Comparison of ENCODE assay signal across 8 cellular contexts in genomic region chr1:9413877-9414213, GRCh38.
A peak's percentile ranks its signal among the peaks of the same experiment; 100 is the strongest.
DNase-seq lines count a peak whose midpoint lies in the region; ATAC-seq and TF ChIP-seq lines count a peak whose summit lies in the region.

No MANE protein-coding gene starts in this region.

- TF ChIP-seq CTCF in astrocyte of the cerebellum (IDR thresholded peaks at IDR 0.05; ENCODE audit: low read depth, low read length, missing control alignments) (no peak), mesothelial cell of epicardium (IDR thresholded peaks at IDR 0.05; ENCODE audit: unreplicated experiment) (no peak)

- H3K4me1 Mint-ChIP-seq in mesothelial cell of epicardium: peaks cover 24% of the 10 kb centered on the region

- H3K27ac Mint-ChIP-seq in mesothelial cell of epicardium: peak overlapping the region; percentile 84

- in situ Hi-C loops in ACHN (cut with HindIII; ENCODE audit: low pct_ligation_motif_present, low pct_unique_long_range_greater_than_20kb, low sequenced_read_pairs) (no loop called here), astrocyte of the cerebellum (cut with HindIII; ENCODE audit: low sequenced_read_pairs) (no loop called here)

- no peak overlapping the region for H3K4me3 Mint-ChIP-seq in mesothelial cell of epicardium

- H3K36me3 Mint-ChIP-seq in mesothelial cell of epicardium: no peaks in the 10 kb centered on the region

- ATAC-seq in HG02840 (IDR thresholded peaks at IDR 0.05; ENCODE audit: low FRiP score, unreplicated experiment) (peak; percentile 3), GM18909 (IDR thresholded peaks at IDR 0.05; ENCODE audit: poor library complexity, unreplicated experiment) (no peak), HG03520 (IDR thresholded peaks at IDR 0.05; ENCODE audit: unreplicated experiment) (no peak)

- no peak overlapping the region for H3K4me3 ChIP-seq in astrocyte of the cerebellum (ENCODE audit: low read depth, low read length)

- peaks cover 4% of the 10 kb centered on the region for H3K9me3 Mint-ChIP-seq in mesothelial cell of epicardium

- H3K27me3 Mint-ChIP-seq in mesothelial cell of epicardium (ENCODE audit: low read depth): no peaks in the 10 kb centered on the region

- DNase-seq in ACHN (peak; percentile 6), astrocyte of the cerebellum (ENCODE audit: low read depth) (peak; percentile 79), mesothelial cell of epicardium (ENCODE audit: low spot score in 2 of 2, unreplicated experiment in 2 of 2) (no peak), GM19238 (ENCODE audit: insufficient read length, low spot score) (no peak)
- no peak for DNase-seq in stimulated activated naive CD4-positive, alpha-beta T cell (lab: John Stamatoyannopoulos, UW)

Comparison
In these comparisons a context has a peak if more than half of its experiments do, and no peak if none do; other contexts are left out.
1. DNase-seq: peak in ACHN (single experiment) and astrocyte of the cerebellum (single experiment); none in mesothelial cell of epicardium (0 of 2), stimulated activated naive CD4-positive, alpha-beta T cell (0 of 6) and GM19238 (single experiment).